ENCODE assay signal across 19 cellular contexts in the genomic region with DNA sequence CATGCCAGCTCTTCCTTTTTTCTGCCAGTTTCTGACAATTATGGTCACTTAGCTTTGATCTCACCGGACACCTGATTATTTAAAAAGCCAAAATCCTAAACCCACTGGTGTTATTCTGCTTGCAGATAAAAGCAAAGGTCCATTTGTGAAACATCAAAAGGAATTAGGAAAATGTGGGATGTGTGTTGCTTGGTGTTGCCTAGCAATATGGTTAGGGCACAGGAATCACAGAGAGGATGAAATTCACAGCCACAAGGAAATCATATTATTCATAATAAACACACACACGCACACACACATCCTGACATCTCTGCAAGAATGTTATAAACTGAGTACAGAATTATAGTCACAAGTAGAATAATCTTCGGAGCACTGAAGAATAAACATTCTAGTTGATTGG.
DNase-seq lines count a peak whose midpoint lies in the region; ATAC-seq, FAIRE-seq and TF ChIP-seq lines count a peak whose summit lies in the region.
"Had no signal": no experiment of that assay in that cellular context is flagged by ENCODE, and none has a peak within 500 bp of the region (broad histone marks: within the 10 kb centered on the region; RNA-seq: fewer than 3 reads in every experiment).

No MANE protein-coding gene starts in this region.

- TF ChIP-seq POLR2A in K562 (conservative IDR thresholded peaks at IDR 0.05), result no peak

- H2AFZ ChIP-seq in K562 (ENCODE audit: low read depth, low read length) (peak overlapping the region; percentile 18; the same call in 1 of the 2 replicates), mammary epithelial cell (ENCODE audit: low read depth, low read length) (no peak overlapping the region)

- intact Hi-C loops in K562 (cut with micrococcal nuclease), result loop anchor here (5.0 kb wide), 1 partner anchor 168 kb away; no protein-coding TSS in a partner anchor
- intact Hi-C loops in mammary epithelial cell (cut with micrococcal nuclease), result no loop called here

- CTCF ChIA-PET in K562 (lab: Yijun Ruan, JAX; ENCODE audit: low intra/inter-chr PET ratio), result no interaction called here
- CTCF ChIA-PET in mammary epithelial cell (lab: Charles Lee; ENCODE audit: low non-redundant PET), result no interaction called here

- H3K27ac ChIP-seq in K562 (ENCODE audit: extremely low read depth, low read depth, low read length) (no peak overlapping the region), mammary epithelial cell (ENCODE audit: insufficient read depth, low read depth, low read length) (no peak overlapping the region)
- H3K27ac ChIP-seq: 22Rv1, SK-N-MC, upper lobe of left lung had no signal

- no peaks in the 10 kb centered on the region for H3K9me1 ChIP-seq in K562 (ENCODE audit: control insufficient read depth, insufficient read depth, low read length)

- dilution Hi-C loops in mammary epithelial cell (cut with HindIII; ENCODE audit: low sequenced_read_pairs), result no loop called here

- ATAC-seq in K562 (no peak), HG02571 (IDR thresholded peaks at IDR 0.05; ENCODE audit: unreplicated experiment) (no peak)
- no peak for ATAC-seq in natural killer cell treated with Interleukin-12 subunit alpha and Interleukin-12 subunit beta and Interleukin-15 and Interleukin-18, amount 100 ng/mL, for 72 hours
- ATAC-seq: PC-3 had no signal

- H3K27ac Mint-ChIP-seq in T-helper 1 cell treated with Interleukin-12 subunit alpha and Interleukin-12 subunit beta and Interleukin-4 antibody, amounts not matched to agents 30 μg/mL and 1 μg/mL, for 36 hours, result peak overlapping the region; percentile 91
- H3K27ac Mint-ChIP-seq in natural killer cell treated with Interleukin-12 subunit alpha and Interleukin-12 subunit beta and Interleukin-15 and Interleukin-18, amount 100 ng/mL, for 72 hours, result peak overlapping the region; percentile 87 to 88

- BruUV-seq in K562 (replicated peaks; lab: Mats Ljungman, UMichigan) (no TSS peak), mammary epithelial cell (replicated peaks; lab: Mats Ljungman, UMichigan) (no TSS peak)

- H3K9ac ChIP-seq in K562 (ENCODE audit: insufficient read depth in 1 of 2, low read depth in 2 of 2, low read length in 2 of 2) (no peak overlapping the region), mammary epithelial cell (ENCODE audit: insufficient read depth, low read length) (no peak overlapping the region)

- 68% methylated on average over 3 of the region's 3 CpGs for WGBS in K562 (ENCODE audit: insufficient coverage, low coverage, missing lambda C conversion rate)
- 55% methylated on average over 3 of the region's 3 CpGs for WGBS in mammary epithelial cell (ENCODE audit: low coverage, missing lambda C conversion rate)

- FAIRE-seq in K562 (lab: Jason Lieb, UNC), result no peak
- FAIRE-seq: keratinocyte had no signal

- peaks cover 52% of the 10 kb centered on the region for H3K4me1 Mint-ChIP-seq in T-helper 1 cell treated with Interleukin-12 subunit alpha and Interleukin-12 subunit beta and Interleukin-4 antibody, amounts not matched to agents 30 μg/mL and 1 μg/mL, for 36 hours (ENCODE audit: low read depth)
- H3K4me1 Mint-ChIP-seq in natural killer cell treated with Interleukin-12 subunit alpha and Interleukin-12 subunit beta and Interleukin-15 and Interleukin-18, amount 100 ng/mL, for 72 hours (ENCODE audit: low read depth in 2 of 2), result peaks cover 46 to 54% of the 10 kb centered on the region in 2 donors

- POLR2A ChIA-PET in K562 (lab: Yijun Ruan, JAX), result interaction anchor here (0.5 to 1.4 kb wide), 3 partner anchors 16 to 96 kb away, joined by 3 read pairs; no protein-coding TSS in a partner anchor

- no peak overlapping the region for H3K4me3 ChIP-seq in K562
- no peak overlapping the region for H3K4me3 ChIP-seq in mammary epithelial cell (replicated peaks in 1 of 3; ENCODE audit: insufficient read depth in 1 of 3, low read depth in 2 of 3, low read length in 3 of 3)
- H3K4me3 ChIP-seq: sigmoid colon, SK-N-MC, upper lobe of left lung had no signal

- H3K9me3 Mint-ChIP-seq in T-helper 1 cell treated with Interleukin-12 subunit alpha and Interleukin-12 subunit beta and Interleukin-4 antibody, amounts not matched to agents 30 μg/mL and 1 μg/mL, for 36 hours, result no peaks in the 10 kb centered on the region
- no peaks in the 10 kb centered on the region for H3K9me3 Mint-ChIP-seq in natural killer cell treated with Interleukin-12 subunit alpha and Interleukin-12 subunit beta and Interleukin-15 and Interleukin-18, amount 100 ng/mL, for 72 hours
- H3K9me3 Mint-ChIP-seq: CD4-positive, CD25-positive, alpha-beta regulatory T cell had no signal

- no peak for TF ChIP-seq EP300 in K562 (IDR thresholded peaks at IDR 0.05; ENCODE audit: low read length)

- no peak for TF ChIP-seq RAD21 in K562 (CRISPR knock-in tag; conservative IDR thresholded peaks at IDR 0.05 in 1 of 2, IDR thresholded peaks at IDR 0.05 in 1 of 2)

- H3K36me3 Mint-ChIP-seq in T-helper 1 cell treated with Interleukin-12 subunit alpha and Interleukin-12 subunit beta and Interleukin-4 antibody, amounts not matched to agents 30 μg/mL and 1 μg/mL, for 36 hours (ENCODE audit: low read depth), result peaks cover 17% of the 10 kb centered on the region
- H3K36me3 Mint-ChIP-seq in natural killer cell treated with Interleukin-12 subunit alpha and Interleukin-12 subunit beta and Interleukin-15 and Interleukin-18, amount 100 ng/mL, for 72 hours, result peaks cover 7% of the 10 kb centered on the region
- H3K36me3 Mint-ChIP-seq: CD4-positive, CD25-positive, alpha-beta regulatory T cell had no signal

- H3K27me3 ChIP-seq in K562 (ENCODE audit: control insufficient read depth in 2 of 2, insufficient read depth in 2 of 2, low read length in 2 of 2) (no peaks in the 10 kb centered on the region), mammary epithelial cell (ENCODE audit: insufficient read depth, low read length) (no peaks in the 10 kb centered on the region)
- H3K27me3 ChIP-seq: sigmoid colon, upper lobe of left lung had no signal

- H4K20me1 ChIP-seq in K562 (replicated peaks; ENCODE audit: control insufficient read depth, insufficient read depth, low read length) (no peaks in the 10 kb centered on the region), mammary epithelial cell (ENCODE audit: insufficient read depth, low read length) (no peaks in the 10 kb centered on the region)

- H3K79me2 ChIP-seq in K562 (ENCODE audit: control insufficient read depth, insufficient read depth, low read length) (no peaks in the 10 kb centered on the region), mammary epithelial cell (ENCODE audit: insufficient read depth, low read length) (no peaks in the 10 kb centered on the region)

- no peak for DNase-seq in T-helper 1 cell
- peak; percentile 76 for DNase-seq in SW480 (ENCODE audit: low spot score)
- DNase-seq in K562 (ENCODE audit: extremely low read depth in 1 of 4, low spot score in 3 of 4), result no peak
- no peak for DNase-seq in natural killer cell treated with Interleukin-12 subunit alpha and Interleukin-12 subunit beta and Interleukin-15 and Interleukin-18, amount 100 ng/mL, for 72 hours (ENCODE audit: low spot score)
- DNase-seq in mammary epithelial cell, result no peak
- no peak for DNase-seq in LoVo (ENCODE audit: low spot score)
- DNase-seq: erythroblast, GOT3, head of caudate nucleus, NCI-H2081, sigmoid colon had no signal

- no peaks in the 10 kb centered on the region for H3K27me3 Mint-ChIP-seq in T-helper 1 cell treated with Interleukin-12 subunit alpha and Interleukin-12 subunit beta and Interleukin-4 antibody, amounts not matched to agents 30 μg/mL and 1 μg/mL, for 36 hours (ENCODE audit: low read depth)
- no peaks in the 10 kb centered on the region for H3K27me3 Mint-ChIP-seq in natural killer cell treated with Interleukin-12 subunit alpha and Interleukin-12 subunit beta and Interleukin-15 and Interleukin-18, amount 100 ng/mL, for 72 hours

- in situ Hi-C loops in K562 (cut with MboI) (no loop called here), mammary epithelial cell (cut with MboI; ENCODE audit: low sequenced_read_pairs in 2 of 2) (no loop called here)

- H3K4me1 ChIP-seq in K562 (replicated peaks in 1 of 2; ENCODE audit: control insufficient read depth in 2 of 2, insufficient read depth in 2 of 2, low read length in 2 of 2), result peaks cover 0 to 16% of the 10 kb centered on the region in 2 experiments; a peak in 3 of 5 replicates
- H3K4me1 ChIP-seq in mammary epithelial cell (ENCODE audit: insufficient read depth, low read length), result no peaks in the 10 kb centered on the region

- H3K4me2 ChIP-seq in K562 (ENCODE audit: insufficient read depth, low read length), result no peak overlapping the region
- no peak overlapping the region for H3K4me2 ChIP-seq in mammary epithelial cell (ENCODE audit: insufficient read depth, low read depth, low read length)

- H3K9me3 ChIP-seq in K562 (replicated peaks; ENCODE audit: control insufficient read depth, insufficient read depth, low read depth, low read length), result no peaks in the 10 kb centered on the region
- H3K9me3 ChIP-seq in mammary epithelial cell (replicated peaks; ENCODE audit: insufficient read depth, low read length), result no peaks in the 10 kb centered on the region
- H3K9me3 ChIP-seq: sigmoid colon, upper lobe of left lung had no signal

- H3K36me3 ChIP-seq in K562 (ENCODE audit: control insufficient read depth, insufficient read depth, low read length) (no peaks in the 10 kb centered on the region), mammary epithelial cell (ENCODE audit: insufficient read depth, low read length) (no peaks in the 10 kb centered on the region)
- H3K36me3 ChIP-seq: sigmoid colon, upper lobe of left lung had no signal

- TF ChIP-seq CTCF in K562 (IDR thresholded peaks at IDR 0.05 in 2 of 3, conservative IDR thresholded peaks at IDR 0.05 in 1 of 3; ENCODE audit: insufficient read depth in 2 of 3, low read depth in 1 of 3, low read length in 3 of 3) (no peak), mammary epithelial cell (conservative IDR thresholded peaks at IDR 0.05 in 1 of 2, IDR thresholded peaks at IDR 0.05 in 1 of 2; ENCODE audit: extremely low read depth in 1 of 2, insufficient read depth in 1 of 2, low read depth in 1 of 2, low read length in 2 of 2) (no peak)

- peak overlapping the region; percentile 11 for H3K4me3 Mint-ChIP-seq in T-helper 1 cell treated with Interleukin-12 subunit alpha and Interleukin-12 subunit beta and Interleukin-4 antibody, amounts not matched to agents 30 μg/mL and 1 μg/mL, for 36 hours
- peak overlapping the region; percentile 64 for H3K4me3 Mint-ChIP-seq in natural killer cell treated with Interleukin-12 subunit alpha and Interleukin-12 subunit beta and Interleukin-15 and Interleukin-18, amount 100 ng/mL, for 72 hours
- H3K4me3 Mint-ChIP-seq: CD4-positive, CD25-positive, alpha-beta regulatory T cell had no signal

TF ChIP-seq in K562, 482 proteins besides CTCF, POLR2A, EP300 and RAD21:
- 0 out of 2 replicates have a peak, but pooled peaks have one; percentile 17 for TF ChIP-seq RFX1 (IDR thresholded peaks at IDR 0.05)
- TF ChIP-seq, protein P1, sequence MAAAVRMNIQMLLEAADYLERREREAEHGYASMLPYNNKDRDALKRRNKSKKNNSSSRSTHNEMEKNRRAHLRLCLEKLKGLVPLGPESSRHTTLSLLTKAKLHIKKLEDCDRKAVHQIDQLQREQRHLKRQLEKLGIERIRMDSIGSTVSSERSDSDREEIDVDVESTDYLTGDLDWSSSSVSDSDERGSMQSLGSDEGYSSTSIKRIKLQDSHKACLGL (CRISPR knock-in tag; IDR thresholded peaks at IDR 0.05; ENCODE audit: borderline replicate concordance, poor library complexity, severe bottlenecking), result no peak
